Comparison of ENCODE assay signal across 1 cellular context in the genomic region with DNA sequence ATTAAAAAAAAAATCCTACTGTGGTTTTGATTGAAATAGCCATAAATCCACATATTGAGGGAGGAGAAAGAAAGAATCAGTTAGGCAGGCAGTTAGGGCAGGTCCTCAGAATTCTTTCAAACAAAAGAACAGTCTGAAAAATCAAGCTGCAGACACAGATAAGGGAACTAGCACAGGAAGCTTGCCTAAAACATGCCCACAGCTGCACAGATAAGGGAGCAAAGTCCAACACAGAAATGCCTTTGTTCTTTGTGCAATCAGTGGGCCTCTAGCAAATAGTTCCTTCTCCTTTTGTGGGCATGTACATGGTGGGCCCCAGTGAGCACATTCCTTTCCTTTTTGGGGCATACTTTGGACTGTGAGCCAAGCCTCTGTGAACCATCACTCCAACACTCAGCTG.
TF ChIP-seq lines count a peak whose summit lies in the region.

No MANE protein-coding gene starts in this region.

TF ChIP-seq in GM12878, 131 proteins besides CTCF, POLR2A, EP300 and RAD21:
- TF ChIP-seq ZBTB11 (CRISPR knock-in tag; IDR thresholded peaks at IDR 0.05) = no peak
- TF ChIP-seq CBX5 (IDR thresholded peaks at IDR 0.05; ENCODE audit: low read depth) = peak; percentile 96
